In genomic region chr18:45231606-45232005, GRCh38 we compare ENCODE assay signal across 26 cellular contexts.
"Had no signal": no experiment of that assay in that cellular context is flagged by ENCODE, and none has a peak within 500 bp of the region (broad histone marks: within the 10 kb centered on the region; RNA-seq: fewer than 3 reads in every experiment).

No MANE protein-coding gene starts in this region.

- H3K4me1 ChIP-seq: heart right ventricle, lower lobe of right lung, neural progenitor cell, parathyroid adenoma, stomach, thyroid gland, vagina had no signal

- H3K36me3 ChIP-seq: heart right ventricle, lower lobe of right lung, neural progenitor cell, stomach, thyroid gland, vagina had no signal

- H3K4me3 ChIP-seq: heart right ventricle, lower lobe of right lung, mucosa of descending colon, neural progenitor cell, stomach, thyroid gland, vagina had no signal

- H3K27ac Mint-ChIP-seq: endodermal cell; immature natural killer cell; memory B cell; natural killer cell treated with Interleukin-12 subunit alpha and Interleukin-12 subunit beta and Interleukin-15 and Interleukin-18, amount 100 ng/mL, for 72 hours; neural progenitor cell; progenitor cell of endocrine pancreas; stimulated activated effector memory CD8-positive, alpha-beta T cell treated with anti-CD3 and anti-CD28 coated beads, Interleukin-12 subunit alpha, Interleukin-12 subunit beta, amount 100 ng/mL, for 72 hours had no signal

- DNase-seq: effector CD8-positive, alpha-beta T cell; endodermal cell; foreskin melanocyte; glutamatergic neuron; heart right ventricle; hypothalamus; immature natural killer cell; islet precursor cell; left ventricle myocardium superior; lower lobe of right lung; mucosa of descending colon; naive B cell; stimulated activated CD4-positive, alpha-beta T cell treated with anti-CD3 and anti-CD28 coated beads, Interleukin-2, amount 100 ng/mL, for 24 hours; stimulated activated CD4-positive, alpha-beta T cell treated with anti-CD3 and anti-CD28 coated beads, Interleukin-4, amount 100 ng/mL, for 24 hours; stimulated activated naive CD4-positive, alpha-beta T cell treated with Interleukin-2 at 50 U/mL for 16 hours; stomach; thyroid gland; trophoblast cell had no signal

- H3K4me2 ChIP-seq: neural progenitor cell had no signal

- ATAC-seq: heart right ventricle; left ventricle myocardium superior; lower lobe of right lung; mucosa of descending colon; natural killer cell treated with Interleukin-12 subunit alpha and Interleukin-12 subunit beta and Interleukin-15 and Interleukin-18, amount 100 ng/mL, for 72 hours; sciatic nerve; stimulated activated effector memory CD8-positive, alpha-beta T cell treated with anti-CD3 and anti-CD28 coated beads, Interleukin-12 subunit alpha, Interleukin-12 subunit beta, amount 100 ng/mL, for 72 hours had no signal

- H3K4me1 Mint-ChIP-seq: immature natural killer cell; memory B cell; naive B cell; stimulated activated effector memory CD8-positive, alpha-beta T cell treated with anti-CD3 and anti-CD28 coated beads, Interleukin-12 subunit alpha, Interleukin-12 subunit beta, amount 100 ng/mL, for 72 hours had no signal

- H3K36me3 Mint-ChIP-seq: immature natural killer cell; memory B cell; naive B cell; natural killer cell treated with Interleukin-12 subunit alpha and Interleukin-12 subunit beta and Interleukin-15 and Interleukin-18, amount 100 ng/mL, for 72 hours; stimulated activated effector memory CD8-positive, alpha-beta T cell treated with anti-CD3 and anti-CD28 coated beads, Interleukin-12 subunit alpha, Interleukin-12 subunit beta, amount 100 ng/mL, for 72 hours had no signal

- H3K9ac ChIP-seq: neural progenitor cell, parathyroid adenoma had no signal

- H3K4me3 Mint-ChIP-seq: endodermal cell; immature natural killer cell; memory B cell; naive B cell; natural killer cell treated with Interleukin-12 subunit alpha and Interleukin-12 subunit beta and Interleukin-15 and Interleukin-18, amount 100 ng/mL, for 72 hours; neural progenitor cell; stimulated activated effector memory CD8-positive, alpha-beta T cell treated with anti-CD3 and anti-CD28 coated beads, Interleukin-12 subunit alpha, Interleukin-12 subunit beta, amount 100 ng/mL, for 72 hours had no signal

- H3K9me3 Mint-ChIP-seq: immature natural killer cell; memory B cell; naive B cell; natural killer cell treated with Interleukin-12 subunit alpha and Interleukin-12 subunit beta and Interleukin-15 and Interleukin-18, amount 100 ng/mL, for 72 hours; stimulated activated effector memory CD8-positive, alpha-beta T cell treated with anti-CD3 and anti-CD28 coated beads, Interleukin-12 subunit alpha, Interleukin-12 subunit beta, amount 100 ng/mL, for 72 hours had no signal

- H2AFZ ChIP-seq: neural progenitor cell, parathyroid adenoma had no signal

- H3K27me3 ChIP-seq: heart right ventricle, neural progenitor cell, stomach, thyroid gland, vagina had no signal

- H3K27ac ChIP-seq: heart right ventricle, lower lobe of right lung, neural progenitor cell, parathyroid adenoma, stomach, thyroid gland, vagina had no signal

- H3K9me3 ChIP-seq: lower lobe of right lung, mucosa of descending colon, thyroid gland, vagina had no signal

- H3K27me3 Mint-ChIP-seq: progenitor cell of endocrine pancreas had no signal
